ENCODE assay signal across 8 cellular contexts in genomic region chr11:14633506-14634224, GRCh38. TPM values are rescaled to one million over a fixed set of nuclear protein-coding genes. Genes with fewer than 3 reads are reported as not detected.
DNase-seq lines count a peak whose midpoint lies in the region; ATAC-seq and TF ChIP-seq lines count a peak whose summit lies in the region.
"Not testable (repeated sequence)": the region's sequence is repeated elsewhere in the genome, so short reads cannot be mapped to it uniquely, and the experiment has no call there.

No MANE protein-coding gene starts in this region.

- H3K9me3 Mint-ChIP-seq in CD4-positive, alpha-beta T cell; WTC11; activated CD8-positive, alpha-beta memory T cell treated with anti-CD3 and anti-CD28 coated beads, Interleukin-2, amount 10 ng/mL, durations not matched to agents 7 days and 5 days (ENCODE audit: low read depth); activated naive CD8-positive, alpha-beta T cell treated with anti-CD3 and anti-CD28 coated beads, Interleukin-2, amount 10 ng/mL, durations not matched to agents 7 days and 5 days; immature natural killer cell; stimulated activated effector memory CD8-positive, alpha-beta T cell treated with anti-CD3 and anti-CD28 coated beads, Interleukin-12 subunit alpha, Interleukin-12 subunit beta, amount 100 ng/mL, for 72 hours: not testable (repeated sequence)

- intact Hi-C loops in CD4-positive, alpha-beta T cell (cut with DNase I, micrococcal nuclease): not testable (repeated sequence)

- H3K36me3 Mint-ChIP-seq in CD4-positive, alpha-beta T cell (ENCODE audit: low read depth): peaks cover 36% of the 10 kb centered on the region
- not testable (repeated sequence) for H3K36me3 Mint-ChIP-seq in WTC11; immature natural killer cell; stimulated activated effector memory CD8-positive, alpha-beta T cell treated with anti-CD3 and anti-CD28 coated beads, Interleukin-12 subunit alpha, Interleukin-12 subunit beta, amount 100 ng/mL, for 72 hours
- H3K36me3 Mint-ChIP-seq in activated CD8-positive, alpha-beta memory T cell treated with anti-CD3 and anti-CD28 coated beads, Interleukin-2, amount 10 ng/mL, durations not matched to agents 7 days and 5 days: peaks cover 52% of the 10 kb centered on the region
- peaks cover 42% of the 10 kb centered on the region for H3K36me3 Mint-ChIP-seq in activated naive CD8-positive, alpha-beta T cell treated with anti-CD3 and anti-CD28 coated beads, Interleukin-2, amount 10 ng/mL, durations not matched to agents 7 days and 5 days

- ATAC-seq in CD4-positive, alpha-beta T cell (ENCODE audit: poor library complexity); WTC11; activated CD8-positive, alpha-beta memory T cell treated with anti-CD3 and anti-CD28 coated beads, Interleukin-2, amount 10 ng/mL, durations not matched to agents 7 days and 5 days; activated naive CD8-positive, alpha-beta T cell treated with anti-CD3 and anti-CD28 coated beads, Interleukin-2, amount 10 ng/mL, durations not matched to agents 7 days and 5 days (ENCODE audit: low read depth); stimulated activated effector memory CD8-positive, alpha-beta T cell treated with anti-CD3 and anti-CD28 coated beads, Interleukin-12 subunit alpha, Interleukin-12 subunit beta, amount 100 ng/mL, for 72 hours: not testable (repeated sequence)

- peak overlapping the region; percentile 79 for H3K4me3 Mint-ChIP-seq in CD4-positive, alpha-beta T cell
- H3K4me3 Mint-ChIP-seq in WTC11: peak overlapping the region; percentile 63
- not testable (repeated sequence) for H3K4me3 Mint-ChIP-seq in activated CD8-positive, alpha-beta memory T cell treated with anti-CD3 and anti-CD28 coated beads, Interleukin-2, amount 10 ng/mL, durations not matched to agents 7 days and 5 days
- peak overlapping the region; percentile 10 for H3K4me3 Mint-ChIP-seq in activated naive CD8-positive, alpha-beta T cell treated with anti-CD3 and anti-CD28 coated beads, Interleukin-2, amount 10 ng/mL, durations not matched to agents 7 days and 5 days
- H3K4me3 Mint-ChIP-seq in immature natural killer cell: peak overlapping the region in 2 of 5 donors; percentile 54 to 72
- peak overlapping the region; percentile 46 for H3K4me3 Mint-ChIP-seq in stimulated activated effector memory CD8-positive, alpha-beta T cell treated with anti-CD3 and anti-CD28 coated beads, Interleukin-12 subunit alpha, Interleukin-12 subunit beta, amount 100 ng/mL, for 72 hours

- H3K4me1 Mint-ChIP-seq in CD4-positive, alpha-beta T cell (ENCODE audit: low read depth): peaks cover 52% of the 10 kb centered on the region
- not testable (repeated sequence) for H3K4me1 Mint-ChIP-seq in WTC11
- H3K4me1 Mint-ChIP-seq in activated CD8-positive, alpha-beta memory T cell treated with anti-CD3 and anti-CD28 coated beads, Interleukin-2, amount 10 ng/mL, durations not matched to agents 7 days and 5 days: peaks cover 44% of the 10 kb centered on the region
- H3K4me1 Mint-ChIP-seq in activated naive CD8-positive, alpha-beta T cell treated with anti-CD3 and anti-CD28 coated beads, Interleukin-2, amount 10 ng/mL, durations not matched to agents 7 days and 5 days: peaks cover 33% of the 10 kb centered on the region
- H3K4me1 Mint-ChIP-seq in immature natural killer cell: peaks cover 37 to 41% of the 10 kb centered on the region in 2 donors
- peaks cover 42% of the 10 kb centered on the region for H3K4me1 Mint-ChIP-seq in stimulated activated effector memory CD8-positive, alpha-beta T cell treated with anti-CD3 and anti-CD28 coated beads, Interleukin-12 subunit alpha, Interleukin-12 subunit beta, amount 100 ng/mL, for 72 hours

- peak; percentile 29 to 72 (median 60) for DNase-seq in CD4-positive, alpha-beta T cell
- peak; percentile 33 for DNase-seq in NCI-H748 (lab: John Stamatoyannopoulos, UW; ENCODE audit: unreplicated experiment)
- DNase-seq in WTC11 (ENCODE audit: low spot score): peak; percentile 57
- peak; percentile 52 for DNase-seq in activated CD8-positive, alpha-beta memory T cell treated with anti-CD3 and anti-CD28 coated beads, Interleukin-2, amount 10 ng/mL, durations not matched to agents 7 days and 5 days
- peak; percentile 63 for DNase-seq in activated effector memory CD4-positive, alpha-beta T cell treated with Interleukin-2 at 50 U/mL for 16 hours
- DNase-seq in activated naive CD8-positive, alpha-beta T cell treated with anti-CD3 and anti-CD28 coated beads, Interleukin-2, amount 10 ng/mL, durations not matched to agents 7 days and 5 days: peak; percentile 49
- peak in 2 of 3 donors; percentile 10 to 29 for DNase-seq in immature natural killer cell
- not testable (repeated sequence) for DNase-seq in stimulated activated effector memory CD8-positive, alpha-beta T cell treated with anti-CD3 and anti-CD28 coated beads, Interleukin-12 subunit alpha, Interleukin-12 subunit beta, amount 100 ng/mL, for 72 hours (ENCODE audit: low spot score in 2 of 2)

- peak overlapping the region; percentile 62 for H3K27ac Mint-ChIP-seq in CD4-positive, alpha-beta T cell
- H3K27ac Mint-ChIP-seq in WTC11 (peak overlapping the region; percentile 68; the same call in 1 of the 2 replicates), immature natural killer cell (peak overlapping the region in 2 of 6 donors; percentile 49 to 67)
- peak overlapping the region; percentile 72 for H3K27ac Mint-ChIP-seq in activated CD8-positive, alpha-beta memory T cell treated with anti-CD3 and anti-CD28 coated beads, Interleukin-2, amount 10 ng/mL, durations not matched to agents 7 days and 5 days
- not testable (repeated sequence) for H3K27ac Mint-ChIP-seq in activated naive CD8-positive, alpha-beta T cell treated with anti-CD3 and anti-CD28 coated beads, Interleukin-2, amount 10 ng/mL, durations not matched to agents 7 days and 5 days; stimulated activated effector memory CD8-positive, alpha-beta T cell treated with anti-CD3 and anti-CD28 coated beads, Interleukin-12 subunit alpha, Interleukin-12 subunit beta, amount 100 ng/mL, for 72 hours

- H3K9me3 ChIP-seq in CD4-positive, alpha-beta T cell (ENCODE audit: control insufficient read depth, low read length): not testable (repeated sequence)

- not testable (repeated sequence) for H3K27me3 Mint-ChIP-seq in CD4-positive, alpha-beta T cell; activated CD8-positive, alpha-beta memory T cell treated with anti-CD3 and anti-CD28 coated beads, Interleukin-2, amount 10 ng/mL, durations not matched to agents 7 days and 5 days; activated naive CD8-positive, alpha-beta T cell treated with anti-CD3 and anti-CD28 coated beads, Interleukin-2, amount 10 ng/mL, durations not matched to agents 7 days and 5 days; immature natural killer cell (ENCODE audit: low read depth in 3 of 3)
- peaks cover 35% of the 10 kb centered on the region for H3K27me3 Mint-ChIP-seq in WTC11 (ENCODE audit: low read depth)

- not testable (repeated sequence) for H3K27me3 ChIP-seq in CD4-positive, alpha-beta T cell (ENCODE audit: control insufficient read depth, insufficient read depth, low read length)

- H3K27ac ChIP-seq in CD4-positive, alpha-beta T cell (ENCODE audit: low read depth, low read length): not testable (repeated sequence)

- CTCF ChIA-PET in CD4-positive, alpha-beta T cell (lab: Charles Lee): not testable (repeated sequence)
- CTCF ChIA-PET in WTC11 (lab: Charles Lee): interaction anchor here (1.0 to 1.5 kb wide), 3 partner anchors 13 to 373 kb away, joined by 3 to 8 read pairs (median 3); no protein-coding TSS in a partner anchor
- CTCF ChIA-PET in activated CD8-positive, alpha-beta memory T cell treated with anti-CD3 and anti-CD28 coated beads, Interleukin-2, amount 10 ng/mL, durations not matched to agents 7 days and 5 days (lab: Charles Lee): interaction anchor here (1.1 to 2.7 kb wide), 2 partner anchors 11 to 12 kb away, joined by 3 to 15 read pairs; no protein-coding TSS in a partner anchor

- POLR2A ChIA-PET in CD4-positive, alpha-beta T cell (lab: Charles Lee): interaction anchor here (1.0 to 5.8 kb wide), 6 partner anchors 11 to 258 kb away, joined by 3 to 37 read pairs (median 4); partner anchors contain the start of genes CYP2R1 and PDE3B
- POLR2A ChIA-PET in WTC11 (lab: Charles Lee): interaction anchor here (1.4 kb wide), 1 partner anchor 11 kb away, joined by 6 read pairs; no protein-coding TSS in a partner anchor
- POLR2A ChIA-PET in activated naive CD8-positive, alpha-beta T cell treated with anti-CD3 and anti-CD28 coated beads, Interleukin-2, amount 10 ng/mL, durations not matched to agents 7 days and 5 days (lab: Charles Lee): interaction anchor here (1.7 kb wide), 1 partner anchor 11 kb away, joined by 4 read pairs; no protein-coding TSS in a partner anchor

- TF ChIP-seq CTCF in CD4-positive, alpha-beta T cell (IDR thresholded peaks at IDR 0.05); WTC11 (IDR thresholded peaks at IDR 0.05): not testable (repeated sequence)

TF ChIP-seq in WTC11, 78 proteins besides CTCF, POLR2A, EP300 and RAD21 (continues in another document):
- TF ChIP-seq FOXK1 (CRISPR knock-in tag; IDR thresholded peaks at IDR 0.05) (peak; percentile 79), FOXP1 (CRISPR knock-in tag; IDR thresholded peaks at IDR 0.05; ENCODE audit: borderline replicate concordance) (0 out of 2 replicates have a peak, but pooled peaks have one; percentile 18)

RNA-seq across cellular contexts. Expression of gene PDE3B, which starts 9.9 kb away (rescaled TPM):
- total RNA-seq in CD4-positive, alpha-beta T cell: 100 to 1,000 TPM; 103 to 106 TPM
- total RNA-seq in WTC11 (2021): 9.4 to 9.6 TPM (median 9.5 TPM) in 3 replicates
- total RNA-seq in activated CD8-positive, alpha-beta memory T cell treated with anti-CD3 and anti-CD28 coated beads, Interleukin-2, amount 10 ng/mL, durations not matched to agents 7 days and 5 days: 10 to 100 TPM; 81.3 to 92.2 TPM
- 100 to 1,000 TPM; 117 to 125 TPM for total RNA-seq in activated naive CD8-positive, alpha-beta T cell treated with anti-CD3 and anti-CD28 coated beads, Interleukin-2, amount 10 ng/mL, durations not matched to agents 7 days and 5 days
- 1 to 10 TPM; 2.4 to 4.7 (median 2.6) TPM for polyA plus RNA-seq in immature natural killer cell
